Comparison of ENCODE assay signal across 10 cellular contexts in the genomic region with DNA sequence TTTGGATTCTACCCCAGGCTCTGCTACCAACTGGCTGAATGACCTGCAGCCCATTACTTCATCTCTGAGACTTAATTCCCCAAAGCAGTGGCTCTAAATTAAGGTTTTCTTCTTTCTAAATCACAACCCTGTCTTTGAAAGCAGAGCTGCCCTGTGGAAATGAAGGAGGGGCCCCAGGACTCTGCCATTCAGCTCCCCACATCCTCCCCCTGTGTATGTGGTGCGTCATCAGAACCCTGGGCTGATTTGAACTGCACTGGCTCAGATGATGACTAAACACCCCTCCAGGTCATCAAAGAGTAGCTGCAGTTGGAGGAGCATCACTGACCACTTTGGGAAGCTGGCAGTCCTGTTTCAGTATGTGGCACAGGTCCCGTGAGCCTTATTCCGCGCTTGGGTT. TPM values are rescaled to one million over a fixed set of nuclear protein-coding genes. Genes with fewer than 3 reads are reported as not detected.
DNase-seq lines count a peak whose midpoint lies in the region; ATAC-seq, FAIRE-seq and TF ChIP-seq lines count a peak whose summit lies in the region.
"Had no signal": no experiment of that assay in that cellular context is flagged by ENCODE, and none has a peak within 500 bp of the region (broad histone marks: within the 10 kb centered on the region; RNA-seq: fewer than 3 reads in every experiment).

No MANE protein-coding gene starts in this region.

- intact Hi-C loops in CD4-positive, alpha-beta T cell (cut with DNase I, micrococcal nuclease), result loop anchor here in 1 of 2 experiments (5.0 kb wide), 1 partner anchor 59 kb away; no protein-coding TSS in a partner anchor
- intact Hi-C loops in posterior vena cava (cut with DNase I) (loop anchor here (5.0 to 10.0 kb wide), 3 partner anchors 69 to 262 kb away; no protein-coding TSS in a partner anchor), dorsolateral prefrontal cortex (cut with DNase I) (loop anchor here in 1 of 2 donors (5.0 kb wide), 1 partner anchor 59 kb away; no protein-coding TSS in a partner anchor)

- no peaks in the 10 kb centered on the region for H3K36me3 ChIP-seq in MG63

- TF ChIP-seq CTCF in CD4-positive, alpha-beta T cell (IDR thresholded peaks at IDR 0.05), result no peak
- TF ChIP-seq CTCF in choroid plexus epithelial cell (conservative IDR thresholded peaks at IDR 0.05; ENCODE audit: low read depth, low read length), result no peak
- TF ChIP-seq CTCF in dorsolateral prefrontal cortex (IDR thresholded peaks at IDR 0.05 in 54 of 56, conservative IDR thresholded peaks at IDR 0.05 in 2 of 56; ENCODE audit: low read depth in 1 of 56, partially characterized antibody in 56 of 56), result no peak

- no peaks in the 10 kb centered on the region for H3K27me3 Mint-ChIP-seq in CD4-positive, alpha-beta T cell

- no peak for FAIRE-seq in GM19239 (lab: Jason Lieb, UNC)

- no peaks in the 10 kb centered on the region for H3K27me3 ChIP-seq in CD4-positive, alpha-beta T cell (ENCODE audit: control insufficient read depth, insufficient read depth, low read length)
- H3K27me3 ChIP-seq in MG63 (no peaks in the 10 kb centered on the region), dorsolateral prefrontal cortex (no peaks in the 10 kb centered on the region)

- H3K4me1 Mint-ChIP-seq in CD4-positive, alpha-beta T cell (ENCODE audit: low read depth), result peaks cover 4% of the 10 kb centered on the region

- no peak overlapping the region for H3K27ac Mint-ChIP-seq in CD4-positive, alpha-beta T cell

- CTCF ChIA-PET in CD4-positive, alpha-beta T cell (lab: Charles Lee), result no interaction called here

- no peaks in the 10 kb centered on the region for H3K36me3 Mint-ChIP-seq in CD4-positive, alpha-beta T cell (ENCODE audit: low read depth)

- H3K9me3 Mint-ChIP-seq in CD4-positive, alpha-beta T cell, result no peaks in the 10 kb centered on the region

- H3K4me3 Mint-ChIP-seq in CD4-positive, alpha-beta T cell, result no peak overlapping the region

- peak in 4 of 10 experiments; percentile 10 to 21 (median 18) for DNase-seq in CD4-positive, alpha-beta T cell
- DNase-seq in MG63 (peak; percentile 89), choroid plexus epithelial cell (ENCODE audit: low read depth) (peak; percentile 88), posterior vena cava (ENCODE audit: low spot score) (peak; percentile 92), GM19239 (ENCODE audit: insufficient read length, low spot score) (no peak), DMS53 treated with DMSO at 0.1 percent for 48 hours (lab: John Stamatoyannopoulos, UW; ENCODE audit: unreplicated experiment) (no peak), dorsolateral prefrontal cortex (no peak)
- DNase-seq: cortex of kidney had no signal

- ATAC-seq in CD4-positive, alpha-beta T cell (ENCODE audit: poor library complexity), result peak; percentile 88
- ATAC-seq in HG03469 (IDR thresholded peaks at IDR 0.05; ENCODE audit: unreplicated experiment), result no peak

- H3K27ac ChIP-seq in CD4-positive, alpha-beta T cell (ENCODE audit: low read depth, low read length), result no peak overlapping the region
- H3K27ac ChIP-seq in dorsolateral prefrontal cortex, result peak overlapping the region in 1 of 59 donors; percentile 14
- H3K27ac ChIP-seq: HL-60 had no signal

- no peak overlapping the region for H3K4me3 ChIP-seq in MG63
- H3K4me3 ChIP-seq in choroid plexus epithelial cell (ENCODE audit: low read depth, low read length), result no peak overlapping the region
- H3K4me3 ChIP-seq in dorsolateral prefrontal cortex, result no peak overlapping the region

- POLR2A ChIA-PET in CD4-positive, alpha-beta T cell (lab: Charles Lee), result interaction anchor here (1.0 kb wide), 2 partner anchors 22 to 47 kb away, joined by 3 read pairs; partner anchors contain the start of gene BPGM

- no peaks in the 10 kb centered on the region for H3K9me3 ChIP-seq in CD4-positive, alpha-beta T cell (ENCODE audit: control insufficient read depth, low read length)
- no peaks in the 10 kb centered on the region for H3K9me3 ChIP-seq in MG63

RNA-seq across cellular contexts. Expression of gene BPGM, which starts 46.6 kb away (rescaled TPM):
- total RNA-seq in CD4-positive, alpha-beta T cell, result 10 to 100 TPM; 46.3 to 46.6 TPM
- 8.7 and 9.6 TPM in 2 replicates for total RNA-seq in MG63 (2014; rRNA removed; shearing (Covaris generic); ENCODE audit: low replicate concordance)
- total RNA-seq in posterior vena cava (10 to 100 TPM; 16.1 to 17.5 TPM), dorsolateral prefrontal cortex (10 to 100 TPM; 10.1 to 26.8 (median 16.2) TPM)

Comparison
In these comparisons a context has a peak if more than half of its experiments do, and no peak if none do; other contexts are left out.
1. DNase-seq: peak in MG63 (single experiment), choroid plexus epithelial cell (single experiment) and posterior vena cava (single experiment); none in GM19239 (single experiment), DMS53 treated with DMSO at 0.1 percent for 48 hours (single experiment) and dorsolateral prefrontal cortex (0 of 10).